ENCODE assay signal across 12 cellular contexts in the genomic region with DNA sequence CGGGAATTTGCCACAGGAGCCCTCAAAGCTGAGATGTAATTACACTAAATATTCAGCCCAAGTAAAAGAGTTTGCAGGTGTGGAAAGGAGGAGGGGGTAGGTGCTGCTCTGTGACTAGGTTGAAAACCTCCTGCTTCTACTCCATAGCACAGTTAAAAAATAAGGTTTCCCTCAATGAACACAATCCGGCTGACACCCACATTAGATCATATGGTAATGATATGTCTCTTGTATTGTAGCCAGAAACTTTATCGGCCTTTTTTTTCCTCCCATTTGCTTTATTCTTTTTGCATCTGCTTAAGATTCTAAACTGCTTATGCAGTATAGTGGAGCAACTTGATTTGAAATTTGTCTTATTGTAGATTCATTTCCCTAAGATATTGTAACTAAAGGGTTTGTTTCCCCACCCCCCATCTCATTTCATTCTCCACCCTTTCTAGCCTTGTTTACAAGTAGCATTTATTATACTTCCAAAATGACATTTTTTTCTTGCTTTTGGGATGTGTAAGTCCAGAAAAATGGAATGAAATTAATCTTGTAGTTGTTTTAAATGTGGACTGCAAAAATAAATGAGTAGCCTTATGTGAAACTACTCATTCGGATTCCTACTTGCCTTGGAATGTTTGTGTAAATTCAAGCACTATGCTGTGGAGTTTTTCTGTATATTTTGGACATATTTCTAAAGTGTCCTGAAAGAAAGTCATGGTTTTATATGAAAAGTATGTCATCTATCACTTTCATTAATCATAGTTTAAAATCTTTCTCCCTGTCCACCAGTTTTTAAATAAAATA. TPM values are rescaled to one million over a fixed set of nuclear protein-coding genes. Genes with fewer than 3 reads are reported as not detected.
DNase-seq lines count a peak whose midpoint lies in the region; ATAC-seq, FAIRE-seq and TF ChIP-seq lines count a peak whose summit lies in the region.
"Had no signal": no experiment of that assay in that cellular context is flagged by ENCODE, and none has a peak within 500 bp of the region (broad histone marks: within the 10 kb centered on the region; RNA-seq: fewer than 3 reads in every experiment).

A gene with protein sequence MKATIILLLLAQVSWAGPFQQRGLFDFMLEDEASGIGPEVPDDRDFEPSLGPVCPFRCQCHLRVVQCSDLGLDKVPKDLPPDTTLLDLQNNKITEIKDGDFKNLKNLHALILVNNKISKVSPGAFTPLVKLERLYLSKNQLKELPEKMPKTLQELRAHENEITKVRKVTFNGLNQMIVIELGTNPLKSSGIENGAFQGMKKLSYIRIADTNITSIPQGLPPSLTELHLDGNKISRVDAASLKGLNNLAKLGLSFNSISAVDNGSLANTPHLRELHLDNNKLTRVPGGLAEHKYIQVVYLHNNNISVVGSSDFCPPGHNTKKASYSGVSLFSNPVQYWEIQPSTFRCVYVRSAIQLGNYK (minus strand): TSS at position 154 of the 792 bp plus-strand sequence. CDS start 4,265 bp downstream, outside the sequence.

- 33% methylated on average over 4 of the region's 4 CpGs for WGBS in right lobe of liver (ENCODE audit: insufficient coverage, low coverage, low lambda C conversion rate, missing lambda C conversion rate)

- H3K9me1 ChIP-seq in endothelial cell of umbilical vein (replicated peaks; ENCODE audit: control insufficient read depth, extremely low read depth, insufficient read depth, low read length) = no peaks in the 10 kb centered on the region

- TF ChIP-seq POLR2A in endothelial cell of umbilical vein (IDR thresholded peaks at IDR 0.05; ENCODE audit: low read depth, low read length) = no peak
- TF ChIP-seq POLR2A in right lobe of liver (IDR thresholded peaks at IDR 0.05) = no peak

- H3K4me3 Mint-ChIP-seq in HFFc6 = peak within 1 kb of the TSS; percentile 7
- H3K4me3 Mint-ChIP-seq: memory B cell had no signal

- H3K79me2 ChIP-seq in endothelial cell of umbilical vein (ENCODE audit: control insufficient read depth, insufficient read depth, low read length) = no peaks in the 10 kb centered on the region

- dilution Hi-C loops in endothelial cell of umbilical vein (cut with MboI; ENCODE audit: extremely low pct_ligation_motif_present, low sequenced_read_pairs) = no loop called here

- H3K4me1 ChIP-seq in endothelial cell of umbilical vein (ENCODE audit: control insufficient read depth, extremely low read depth, insufficient read depth, low read length) (peaks cover 10% of the 10 kb centered on the region), right lobe of liver (no peaks in the 10 kb centered on the region), stomach smooth muscle (ENCODE audit: control insufficient read depth, insufficient read depth, low read length) (no peaks in the 10 kb centered on the region)

- no peaks in the 10 kb centered on the region for H4K20me1 ChIP-seq in endothelial cell of umbilical vein (replicated peaks; ENCODE audit: control insufficient read depth, extremely low read depth, insufficient read depth, low read length)

- no peaks in the 10 kb centered on the region for H3K36me3 Mint-ChIP-seq in HFFc6 (ENCODE audit: low read depth)
- H3K36me3 Mint-ChIP-seq: memory B cell had no signal

- H3K36me3 ChIP-seq in endothelial cell of umbilical vein (ENCODE audit: control insufficient read depth in 2 of 2, extremely low read depth in 1 of 2, insufficient read depth in 2 of 2, low read length in 2 of 2) (no peaks in the 10 kb centered on the region), right lobe of liver (no peaks in the 10 kb centered on the region), stomach smooth muscle (ENCODE audit: control insufficient read depth in 2 of 2, insufficient read depth in 2 of 2, low read length in 2 of 2) (no peaks in the 10 kb centered on the region)

- H3K27ac Mint-ChIP-seq in HFFc6 = peak within 1 kb of the TSS; percentile 82
- H3K27ac Mint-ChIP-seq: memory B cell had no signal

- no peak for TF ChIP-seq CTCF in HFFc6 (IDR thresholded peaks at IDR 0.05)
- TF ChIP-seq CTCF in endothelial cell of umbilical vein (IDR thresholded peaks at IDR 0.05; ENCODE audit: extremely low read depth in 1 of 2, insufficient read depth in 1 of 2, low read depth in 1 of 2, low read length in 2 of 2) = no peak
- TF ChIP-seq CTCF in right lobe of liver (IDR thresholded peaks at IDR 0.05) = no peak

- H2AFZ ChIP-seq in endothelial cell of umbilical vein (ENCODE audit: low read depth, low read length) = peak within 1 kb of the TSS; percentile 39

- CTCF ChIA-PET in endothelial cell of umbilical vein (lab: Charles Lee) = interaction anchor here (8.9 kb wide), 1 partner anchor 143 kb away, joined by 107 read pairs; no protein-coding TSS in a partner anchor

- H3K9ac ChIP-seq in endothelial cell of umbilical vein (replicated peaks; ENCODE audit: extremely low read depth, insufficient read depth, low read length) = no peak within 1 kb of the TSS
- peak within 1 kb of the TSS; percentile 30 to 46 for H3K9ac ChIP-seq in stomach smooth muscle (ENCODE audit: low read length in 2 of 2)

- no peak for FAIRE-seq in endothelial cell of umbilical vein (lab: Jason Lieb, UNC)

- H3K4me1 Mint-ChIP-seq in HFFc6 (ENCODE audit: low read depth) = peaks cover 24% of the 10 kb centered on the region
- H3K4me1 Mint-ChIP-seq: memory B cell had no signal

- H3K4me3 ChIP-seq in endothelial cell of umbilical vein (replicated peaks in 1 of 3; ENCODE audit: insufficient read depth in 1 of 3, low read depth in 1 of 3, low read length in 3 of 3) (no peak within 1 kb of the TSS), right lobe of liver (peak within 1 kb of the TSS in 2 of 3 donors; percentile 3 to 17), stomach smooth muscle (ENCODE audit: low read length in 2 of 2) (peak within 1 kb of the TSS in 1 of 2 donors; percentile 57)

- POLR2A ChIA-PET in endothelial cell of umbilical vein (lab: Charles Lee) = no interaction called here

- no peak within 1 kb of the TSS for H3K27ac ChIP-seq in endothelial cell of umbilical vein (ENCODE audit: insufficient read depth, low read depth, low read length)
- H3K27ac ChIP-seq in right lobe of liver = no peak within 1 kb of the TSS
- H3K27ac ChIP-seq in stomach smooth muscle (ENCODE audit: low read length) = peak within 1 kb of the TSS; percentile 12

- DNase-seq in HFFc6 = peak; percentile 32
- DNase-seq in endothelial cell of umbilical vein (ENCODE audit: low read depth, low spot score) = no peak
- DNase-seq in right lobe of liver = no peak
- DNase-seq in stimulated activated naive CD8-positive, alpha-beta T cell treated with anti-CD3 and anti-CD28 coated beads, Interleukin-15, Interleukin-2, amounts not matched to agents 100 U/mL and 50 U/mL, for 24 hours = no peak
- no peak for DNase-seq in MV-4-11 (lab: John Stamatoyannopoulos, UW)
- DNase-seq in NOMO-1 treated with dmso at 0.1 percent for 144 hours (lab: John Stamatoyannopoulos, UW; ENCODE audit: unreplicated experiment) = no peak
- DNase-seq: DMS79 had no signal

- no peaks in the 10 kb centered on the region for H3K27me3 Mint-ChIP-seq in HFFc6 (ENCODE audit: insufficient read depth)
- H3K27me3 Mint-ChIP-seq: memory B cell had no signal

- BruUV-seq in endothelial cell of umbilical vein (replicated peaks; lab: Mats Ljungman, UMichigan) = no TSS peak

- H3K27me3 ChIP-seq in endothelial cell of umbilical vein (ENCODE audit: control insufficient read depth in 2 of 2, insufficient read depth in 2 of 2, low read length in 2 of 2) (no peaks in the 10 kb centered on the region), right lobe of liver (no peaks in the 10 kb centered on the region), stomach smooth muscle (ENCODE audit: control insufficient read depth in 1 of 2, insufficient read depth in 2 of 2, low read length in 2 of 2) (no peaks in the 10 kb centered on the region)

- intact Hi-C loops in endothelial cell of umbilical vein (cut with micrococcal nuclease) (no loop called here), right lobe of liver (cut with DNase I) (no loop called here)

- no peaks in the 10 kb centered on the region for H3K9me3 Mint-ChIP-seq in HFFc6
- H3K9me3 Mint-ChIP-seq: memory B cell had no signal

- ATAC-seq in right lobe of liver (no peak), HG02571 (IDR thresholded peaks at IDR 0.05; ENCODE audit: unreplicated experiment) (no peak)
- ATAC-seq in stimulated activated naive CD8-positive, alpha-beta T cell treated with anti-CD3 and anti-CD28 coated beads, Interleukin-15, Interleukin-2, amounts not matched to agents 100 U/mL and 50 U/mL, for 24 hours = no peak
- ATAC-seq: Panc1 had no signal

- no peaks in the 10 kb centered on the region for H3K9me3 ChIP-seq in endothelial cell of umbilical vein (replicated peaks; ENCODE audit: control insufficient read depth, insufficient read depth, low read length)
- H3K9me3 ChIP-seq in right lobe of liver = no peaks in the 10 kb centered on the region
- H3K9me3 ChIP-seq in stomach smooth muscle (ENCODE audit: control insufficient read depth in 2 of 2, low read length in 2 of 2) = no peaks in the 10 kb centered on the region

- H3K4me2 ChIP-seq in endothelial cell of umbilical vein (ENCODE audit: insufficient read depth, low read length) = no peak within 1 kb of the TSS

TF ChIP-seq in endothelial cell of umbilical vein, 7 proteins besides CTCF, POLR2A, EP300 and RAD21 (continues in another document):
- TF ChIP-seq FOS (IDR thresholded peaks at IDR 0.05; ENCODE audit: borderline replicate concordance, insufficient read depth, low read length) (no peak), POLR2AphosphoS5 (IDR thresholded peaks at IDR 0.05; ENCODE audit: insufficient read depth, low read depth, low read length) (no peak), EZH2 (IDR thresholded peaks at IDR 0.05; ENCODE audit: borderline replicate concordance, low read depth, low read length, severe bottlenecking) (no peak), GATA2 (IDR thresholded peaks at IDR 0.05; ENCODE audit: insufficient read depth, insufficient read length, low read depth, low read length) (no peak), MYC (IDR thresholded peaks at IDR 0.05; ENCODE audit: low read depth, low read length) (no peak)
- TF ChIP-seq, protein P1, sequence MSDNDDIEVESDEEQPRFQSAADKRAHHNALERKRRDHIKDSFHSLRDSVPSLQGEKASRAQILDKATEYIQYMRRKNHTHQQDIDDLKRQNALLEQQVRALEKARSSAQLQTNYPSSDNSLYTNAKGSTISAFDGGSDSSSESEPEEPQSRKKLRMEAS (IDR thresholded peaks at IDR 0.05; ENCODE audit: insufficient read depth, insufficient read length) = no peak

RNA-seq across cellular contexts. Expression of the gene that starts here (rescaled TPM):
- 10 to 100 TPM; 20.4 to 58.8 (median 48.7) TPM for total RNA-seq in HFFc6 (2021; fragmentation: NEBNext Ultra II Directional; extraction: Animal tissue kit (Norgen Biotek cat#: 25700))
- 0.42 TPM in 1 of 2 replicates, not detected in the other for total RNA-seq in endothelial cell of umbilical vein
- polyA plus RNA-seq in endothelial cell of umbilical vein = 0.38 and 0.43 TPM in 2 replicates
- polyA plus RNA-seq in endothelial cell of umbilical vein (2011; cell fraction: cytosol; rRNA removed) = 0.14 and 0.34 TPM in 2 replicates
- polyA plus RNA-seq in endothelial cell of umbilical vein (2011; cell fraction: nucleus; rRNA removed) = 0.09 and 0.11 TPM in 2 replicates
- not detected in 2 replicates for polyA plus RNA-seq in endothelial cell of umbilical vein (2012)
- 1.2 TPM in 1 of 2 replicates, not detected in the other for polyA minus RNA-seq in endothelial cell of umbilical vein
- polyA minus RNA-seq in endothelial cell of umbilical vein (2011; cell fraction: cytosol; rRNA and poly(A)+ RNA removed) = not detected
- polyA minus RNA-seq in endothelial cell of umbilical vein (2011; cell fraction: nucleus; rRNA and poly(A)+ RNA removed) = 0.53 TPM in 1 of 2 replicates, not detected in the other
- 100 to 1,000 TPM in 5 of 6 experiments, 10 to 100 TPM in 1; 82.7 to 235 (median 164) TPM for total RNA-seq in right lobe of liver
- total RNA-seq: activated CD8-positive, alpha-beta memory T cell treated with anti-CD3 and anti-CD28 coated beads for 36 hours had no signal

Comparison
In these comparisons a context has a peak if more than half of its experiments do, and no peak if none do; other contexts are left out.
1. RNA of the gene that starts here (total RNA-seq): 82.7 to 235 TPM in right lobe of liver and 20.4 to 58.8 TPM in HFFc6; 0.42 TPM in endothelial cell of umbilical vein; every median in the first group is over 10 times any median in the second.
2. H3K4me3 ChIP-seq: peak in right lobe of liver (2 of 3); none in endothelial cell of umbilical vein (0 of 3).